ENCODE assay signal across 1 cellular context in genomic region chr1:53683986-53684740, GRCh38.
TF ChIP-seq lines count a peak whose summit lies in the region.

No MANE protein-coding gene starts in this region.

TF ChIP-seq in IMR-90, 13 proteins besides CTCF, POLR2A, EP300 and RAD21 (continued from another document):
- TF ChIP-seq MXI1 (IDR thresholded peaks at IDR 0.05; ENCODE audit: borderline replicate concordance, low read depth, low read length) (no peak), BHLHE40 (IDR thresholded peaks at IDR 0.05; ENCODE audit: low read depth, low read length) (no peak), SMC3 (IDR thresholded peaks at IDR 0.05; ENCODE audit: low read depth, low read length) (no peak)
